ENCODE assay signal across 8 cellular contexts in genomic region chr12:89352242-89352491, GRCh38. TPM values are rescaled to one million over a fixed set of nuclear protein-coding genes. Genes with fewer than 3 reads are reported as not detected.
DNase-seq lines count a peak whose midpoint lies in the region; ATAC-seq and TF ChIP-seq lines count a peak whose summit lies in the region.

No MANE protein-coding gene starts in this region.

- H3K4me1 ChIP-seq in OCI-LY7 (ENCODE audit: insufficient read depth, low read length, poor library complexity, severe bottlenecking) (peaks cover 73% of the 10 kb centered on the region), esophagus (ENCODE audit: control insufficient read depth in 2 of 2, insufficient read depth in 2 of 2, low read length in 1 of 2) (peaks cover 4 to 11% of the 10 kb centered on the region in 2 donors), psoas muscle (peaks cover 15% of the 10 kb centered on the region)

- ATAC-seq in psoas muscle (peak in 1 of 4 donors; percentile 3), HG03025 (IDR thresholded peaks at IDR 0.05; ENCODE audit: low FRiP score, unreplicated experiment) (no peak), HG03280 (IDR thresholded peaks at IDR 0.05; ENCODE audit: unreplicated experiment) (no peak)

- H3K4me2 ChIP-seq in OCI-LY7 (ENCODE audit: low read length), result peak overlapping the region; percentile 80

- H4K20me1 ChIP-seq in OCI-LY7 (ENCODE audit: insufficient read depth, low read length), result no peaks in the 10 kb centered on the region

- intact Hi-C loops in OCI-LY7 (cut with micrococcal nuclease; ENCODE audit: unreplicated experiment) (loop anchor here (2.0 kb wide), 1 partner anchor 357 kb away; the partner anchor contains the start of gene ATP2B1), psoas muscle (cut with DNase I) (loop anchor here in 1 of 2 donors (5.0 kb wide), 2 partner anchors 175 to 300 kb away; partner anchors contain the start of gene POC1B)

- no peak overlapping the region for H3K27ac ChIP-seq in OCI-LY7 (ENCODE audit: low read depth, low read length, poor library complexity, severe bottlenecking)
- H3K27ac ChIP-seq in esophagus (ENCODE audit: low read depth in 2 of 2, low read length in 1 of 2), result peak overlapping the region; percentile 93 to 98
- H3K27ac ChIP-seq in psoas muscle, result peak overlapping the region; percentile 85

- no TSS peak for BruUV-seq in OCI-LY7 (replicated peaks; lab: Mats Ljungman, UMichigan)

- no peaks in the 10 kb centered on the region for H3K36me3 ChIP-seq in OCI-LY7 (ENCODE audit: insufficient read depth, low read length)
- H3K36me3 ChIP-seq in esophagus (ENCODE audit: control insufficient read depth in 2 of 2, insufficient read depth in 2 of 2, low read length in 1 of 2), result peaks cover 3 to 8% of the 10 kb centered on the region in 2 donors
- peaks cover 0 to 14% of the 10 kb centered on the region in 2 donors for H3K36me3 ChIP-seq in psoas muscle (ENCODE audit: insufficient read depth in 1 of 2, low read depth in 1 of 2)

- H2AFZ ChIP-seq in OCI-LY7 (ENCODE audit: low read length), result no peak overlapping the region; the same call in 1 of the 2 replicates

- no peak for TF ChIP-seq CTCF in GM13977 (IDR thresholded peaks at IDR 0.05; ENCODE audit: extremely low read depth, insufficient read depth, missing control alignments)
- TF ChIP-seq CTCF in OCI-LY7 (conservative IDR thresholded peaks at IDR 0.05; ENCODE audit: low read length), result no peak
- TF ChIP-seq CTCF in psoas muscle (IDR thresholded peaks at IDR 0.05), result no peak

- CTCF ChIA-PET in OCI-LY7 (lab: Charles Lee; ENCODE audit: unreplicated experiment), result interaction anchor here (1.1 kb wide), 1 partner anchor 35 kb away, joined by 4 read pairs; no protein-coding TSS in a partner anchor

- H3K9me2 ChIP-seq in OCI-LY7 (ENCODE audit: insufficient read depth, low read length), result no peaks in the 10 kb centered on the region

- peak; percentile 63 for DNase-seq in GM13977 (ENCODE audit: low spot score)
- no peak for DNase-seq in OCI-LY7 (ENCODE audit: low spot score)
- DNase-seq in psoas muscle, result no peak
- no peak for DNase-seq in amniotic stem cell (lab: John Stamatoyannopoulos, UW)
- DNase-seq in medulla oblongata (ENCODE audit: extremely low spot score), result no peak

- POLR2A ChIA-PET in OCI-LY7 (lab: Charles Lee), result interaction anchor here (1.0 to 1.5 kb wide), 3 partner anchors 22 to 108 kb away, joined by 3 to 4 read pairs (median 3); no protein-coding TSS in a partner anchor

- H3K9me3 ChIP-seq in OCI-LY7 (ENCODE audit: low read length) (no peaks in the 10 kb centered on the region), esophagus (ENCODE audit: control insufficient read depth in 2 of 2, insufficient read depth in 1 of 2, low read depth in 1 of 2, low read length in 1 of 2) (no peaks in the 10 kb centered on the region), psoas muscle (no peaks in the 10 kb centered on the region)

- H3K4me3 ChIP-seq in OCI-LY7 (ENCODE audit: low read depth, low read length, poor library complexity, severe bottlenecking) (peak overlapping the region; percentile 64), esophagus (ENCODE audit: low read depth in 1 of 2, low read length in 2 of 2) (peak overlapping the region; percentile 84 to 89), psoas muscle (peak overlapping the region; percentile 77)

- H3K79me2 ChIP-seq in OCI-LY7 (ENCODE audit: insufficient read depth, low read depth, low read length), result no peaks in the 10 kb centered on the region

- in situ Hi-C loops in GM13977 (cut with MboI; ENCODE audit: low pct_unique_long_range_greater_than_20kb, low sequenced_read_pairs, unreplicated experiment), result no loop called here

- H3K27me3 ChIP-seq in esophagus (ENCODE audit: control insufficient read depth in 1 of 2, insufficient read depth in 2 of 2, low read length in 2 of 2) (no peaks in the 10 kb centered on the region), psoas muscle (ENCODE audit: insufficient read depth in 3 of 3, low read length in 2 of 3) (peaks cover 0 to 94% (median 32%) of the 10 kb centered on the region in 3 donors)

- WGBS in esophagus, 2 donors, result 0 to 1% methylated on average over 10 of the region's 10 CpGs
- 0 to 2% (median 0%) methylated on average over 10 of the region's 10 CpGs for WGBS in psoas muscle, 3 donors

RNA-seq across cellular contexts. Expression of gene DUSP6, which starts 0.1 kb away (rescaled TPM):
- total RNA-seq in OCI-LY7 (2014; rRNA removed; shearing (Covaris generic)), result 0.47 and 1.9 TPM in 2 replicates
- total RNA-seq in OCI-LY7 (2022) (1.3 and 2.2 TPM in 2 replicates), psoas muscle (10 to 100 TPM; 10.5 to 27.0 (median 13.3) TPM)
- polyA plus RNA-seq in esophagus (1 to 10 TPM; 3.8 to 9.2 TPM), psoas muscle (10 to 100 TPM in 1 of 3 donors, 1 to 10 TPM in 2; 5.0 to 15.5 (median 7.1) TPM)
